Comparison of ENCODE assay signal across 4 cellular contexts in the genomic region with DNA sequence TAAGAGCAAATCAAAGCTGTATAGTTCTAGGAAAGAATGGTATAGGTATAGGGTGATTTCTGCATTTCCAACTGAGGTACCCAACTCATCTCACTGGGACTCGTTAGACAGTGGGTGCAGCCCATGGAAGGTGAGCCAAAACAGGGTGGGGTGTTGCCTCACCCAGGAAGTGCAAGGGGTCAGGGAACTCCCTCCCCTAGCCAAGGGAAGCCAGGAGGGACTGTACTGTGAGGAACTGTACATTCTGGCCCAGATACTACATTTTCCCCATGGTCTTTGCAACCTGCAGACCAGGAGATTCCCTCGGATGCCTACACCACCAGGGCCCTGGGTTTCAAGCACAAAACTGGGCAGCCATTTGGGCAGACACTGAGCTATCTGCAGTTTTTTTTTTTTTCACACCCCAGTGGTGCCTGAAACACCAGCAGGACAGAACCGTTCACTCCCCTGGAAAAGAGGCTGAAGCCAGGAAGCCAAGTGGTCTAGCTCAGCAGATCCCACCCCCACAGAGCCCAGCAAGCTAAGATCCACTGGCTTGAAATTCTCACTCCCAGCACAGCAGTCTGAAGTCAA. TPM values are rescaled to one million over a fixed set of nuclear protein-coding genes. Genes with fewer than 3 reads are reported as not detected.
"Had no signal": no experiment of that assay in that cellular context is flagged by ENCODE, and none has a peak within 500 bp of the region (broad histone marks: within the 10 kb centered on the region; RNA-seq: fewer than 3 reads in every experiment).

No MANE protein-coding gene starts in this region.

RNA-seq across cellular contexts. Expression of gene ACADL, which starts 44.1 kb away (rescaled TPM):
- total RNA-seq: endothelial cell of umbilical vein; mononuclear cell; SJSA1; T-helper 2 cell treated with Interferon-gamma antibody and Interleukin-4, amounts not matched to agents 100 ng/mL and 5 ng/mL, for 36 hours had no signal
- polyA plus RNA-seq: endothelial cell of umbilical vein had no signal
